In genomic region chr7:12985228-12985627, GRCh38 we compare ENCODE assay signal across 1 cellular context.
TF ChIP-seq lines count a peak whose summit lies in the region.

No MANE protein-coding gene starts in this region.

TF ChIP-seq in GM23338, 12 proteins besides CTCF, POLR2A, EP300 and RAD21 (continued from another document):
- no peak for TF ChIP-seq ETS1 (IDR thresholded peaks at IDR 0.05)
- no peak for TF ChIP-seq POLR2AphosphoS5 (IDR thresholded peaks at IDR 0.05; ENCODE audit: low read depth)
- no peak for TF ChIP-seq STAT1 (IDR thresholded peaks at IDR 0.05; ENCODE audit: unreplicated experiment)
- no peak for TF ChIP-seq EZH2 (IDR thresholded peaks at IDR 0.05; ENCODE audit: low read depth, unreplicated experiment)
- TF ChIP-seq ZNF462 (CRISPR knock-in tag; IDR thresholded peaks at IDR 0.05): no peak
